Comparison of ENCODE assay signal across 20 cellular contexts in the genomic region with DNA sequence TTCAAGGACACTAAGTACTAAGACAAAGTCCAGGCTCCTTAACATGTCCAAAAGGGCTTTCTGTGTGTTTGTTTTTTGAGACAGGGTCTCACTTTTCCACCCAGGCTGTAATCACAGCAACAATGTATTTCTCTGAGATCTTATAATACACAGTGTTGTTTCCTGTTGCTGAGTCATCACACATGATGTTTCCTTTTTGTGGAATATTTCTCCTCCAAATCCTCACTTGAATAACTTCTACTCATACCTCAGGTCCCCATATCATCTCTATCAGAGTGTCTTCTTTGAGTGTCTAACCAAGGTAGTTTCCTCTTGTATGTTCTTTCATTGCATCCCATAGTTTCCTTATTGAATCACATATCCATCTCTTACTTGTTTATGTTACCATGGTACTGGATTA.
A peak's percentile ranks its signal among the peaks of the same experiment; 100 is the strongest.
DNase-seq lines count a peak whose midpoint lies in the region; ATAC-seq and TF ChIP-seq lines count a peak whose summit lies in the region.
"Had no signal": no experiment of that assay in that cellular context is flagged by ENCODE, and none has a peak within 500 bp of the region (broad histone marks: within the 10 kb centered on the region; RNA-seq: fewer than 3 reads in every experiment).

No MANE protein-coding gene starts in this region.

- ATAC-seq in SK-N-SH treated with all-trans-retinoic acid at 6 μM for 48 hours: peak; percentile 49
- ATAC-seq in GM19328 (IDR thresholded peaks at IDR 0.05; ENCODE audit: unreplicated experiment): no peak
- ATAC-seq: activated CD8-positive, alpha-beta T cell treated with anti-CD3 and anti-CD28 coated beads for 36 hours; gastroesophageal sphincter had no signal

- H3K9me3 Mint-ChIP-seq in activated T-helper 1 cell treated with anti-CD3 and anti-CD28 coated beads, Interleukin-12 subunit alpha, Interleukin-12 subunit beta, Interleukin-2, Interleukin-4 antibody, amounts not matched to agents 30 ng/mL and 10 ng/mL and 1 ng/mL, durations not matched to agents 14 hours and 24 hours and 36 hours: peaks cover 4% of the 10 kb centered on the region

- no peak overlapping the region for H3K4me3 ChIP-seq in skeletal muscle cell (ENCODE audit: low read depth, low read length)
- H3K4me3 ChIP-seq: gastroesophageal sphincter, tibial artery had no signal

- no peak overlapping the region for H3K27ac Mint-ChIP-seq in activated T-helper 1 cell treated with anti-CD3 and anti-CD28 coated beads, Interleukin-12 subunit alpha, Interleukin-12 subunit beta, Interleukin-2, Interleukin-4 antibody, amounts not matched to agents 30 ng/mL and 10 ng/mL and 1 ng/mL, durations not matched to agents 14 hours and 24 hours and 36 hours
- H3K27ac Mint-ChIP-seq: activated CD8-positive, alpha-beta T cell treated with anti-CD3 and anti-CD28 coated beads for 36 hours; CD8-positive, alpha-beta memory T cell; memory B cell; stimulated activated naive CD8-positive, alpha-beta T cell treated with anti-CD3 and anti-CD28 coated beads, Interleukin-15, Interleukin-2, amounts not matched to agents 100 ng/mL and 50 ng/mL, for 24 hours had no signal

- no peaks in the 10 kb centered on the region for H3K27me3 Mint-ChIP-seq in activated T-helper 1 cell treated with anti-CD3 and anti-CD28 coated beads, Interleukin-12 subunit alpha, Interleukin-12 subunit beta, Interleukin-2, Interleukin-4 antibody, amounts not matched to agents 30 ng/mL and 10 ng/mL and 1 ng/mL, durations not matched to agents 14 hours and 24 hours and 36 hours (ENCODE audit: insufficient read depth)
- H3K27me3 Mint-ChIP-seq: activated CD8-positive, alpha-beta T cell treated with anti-CD3 and anti-CD28 coated beads for 36 hours; CD8-positive, alpha-beta memory T cell; memory B cell; stimulated activated naive CD8-positive, alpha-beta T cell treated with anti-CD3 and anti-CD28 coated beads, Interleukin-15, Interleukin-2, amounts not matched to agents 100 ng/mL and 50 ng/mL, for 24 hours had no signal

- H3K4me3 Mint-ChIP-seq in activated T-helper 1 cell treated with anti-CD3 and anti-CD28 coated beads, Interleukin-12 subunit alpha, Interleukin-12 subunit beta, Interleukin-2, Interleukin-4 antibody, amounts not matched to agents 30 ng/mL and 10 ng/mL and 1 ng/mL, durations not matched to agents 14 hours and 24 hours and 36 hours: no peak overlapping the region
- H3K4me3 Mint-ChIP-seq: activated CD8-positive, alpha-beta T cell treated with anti-CD3 and anti-CD28 coated beads for 36 hours; CD8-positive, alpha-beta memory T cell; memory B cell; stimulated activated naive CD8-positive, alpha-beta T cell treated with anti-CD3 and anti-CD28 coated beads, Interleukin-15, Interleukin-2, amounts not matched to agents 100 ng/mL and 50 ng/mL, for 24 hours had no signal

- no peaks in the 10 kb centered on the region for H3K36me3 Mint-ChIP-seq in activated T-helper 1 cell treated with anti-CD3 and anti-CD28 coated beads, Interleukin-12 subunit alpha, Interleukin-12 subunit beta, Interleukin-2, Interleukin-4 antibody, amounts not matched to agents 30 ng/mL and 10 ng/mL and 1 ng/mL, durations not matched to agents 14 hours and 24 hours and 36 hours (ENCODE audit: low read depth)
- H3K36me3 Mint-ChIP-seq: CD8-positive, alpha-beta memory T cell; memory B cell had no signal

- intact Hi-C loops in activated T-helper 1 cell treated with anti-CD3 and anti-CD28 coated beads, Interleukin-12 subunit alpha, Interleukin-12 subunit beta, Interleukin-2, Interleukin-4 antibody, amounts not matched to agents 30 ng/mL and 10 ng/mL and 1 ng/mL, durations not matched to agents 14 hours and 24 hours and 36 hours (cut with micrococcal nuclease): no loop called here

- H3K4me1 Mint-ChIP-seq in activated T-helper 1 cell treated with anti-CD3 and anti-CD28 coated beads, Interleukin-12 subunit alpha, Interleukin-12 subunit beta, Interleukin-2, Interleukin-4 antibody, amounts not matched to agents 30 ng/mL and 10 ng/mL and 1 ng/mL, durations not matched to agents 14 hours and 24 hours and 36 hours (ENCODE audit: low read depth): no peaks in the 10 kb centered on the region
- H3K4me1 Mint-ChIP-seq: CD8-positive, alpha-beta memory T cell; memory B cell had no signal

- DNase-seq in HT1080 (ENCODE audit: low read depth): peak; percentile 71
- DNase-seq in fibroblast of peridontal ligament (ENCODE audit: extremely low read depth): peak; percentile 29
- peak; percentile 2 for DNase-seq in skeletal muscle cell (ENCODE audit: low read depth)
- no peak for DNase-seq in activated T-helper 1 cell treated with anti-CD3 and anti-CD28 coated beads, Interleukin-12 subunit alpha, Interleukin-12 subunit beta, Interleukin-2, Interleukin-4 antibody, amounts not matched to agents 30 ng/mL and 10 ng/mL and 1 ng/mL, durations not matched to agents 14 hours and 24 hours and 36 hours (ENCODE audit: low spot score)
- DNase-seq in DMS 273 treated with DMSO at 0.1 percent for 48 hours (lab: John Stamatoyannopoulos, UW): no peak
- DNase-seq: activated CD8-positive, alpha-beta T cell treated with anti-CD3 and anti-CD28 coated beads for 36 hours; amniotic stem cell; CD8-positive, alpha-beta memory T cell; central memory CD4-positive, alpha-beta T cell; DND-41; retina; stimulated activated CD4-positive, alpha-beta T cell treated with anti-CD3 and anti-CD28 coated beads, Interleukin-12 subunit alpha, Interleukin-12 subunit beta, amount 100 ng/mL, for 4 hours; stimulated activated CD4-positive, alpha-beta T cell treated with anti-CD3 and anti-CD28 coated beads, Interleukin-4, amount 100 ng/mL, for 4 hours; T1000; tibial artery had no signal

TF ChIP-seq in SK-N-SH treated with all-trans-retinoic acid at 6 μM for 48 hours, 23 proteins besides CTCF, POLR2A, EP300 and RAD21:
- no peak for TF ChIP-seq ESRRG (CRISPR knock-in tag; IDR thresholded peaks at IDR 0.05)
- TF ChIP-seq ZFP30 (CRISPR knock-in tag; IDR thresholded peaks at IDR 0.05): no peak
- TF ChIP-seq ZFP3 (CRISPR knock-in tag; IDR thresholded peaks at IDR 0.05): peak; percentile 46; the same call in 1 of the 2 replicates

Comparison
In these comparisons a context has a peak if more than half of its experiments do, and no peak if none do; other contexts are left out.
1. DNase-seq: peak in HT1080 (single experiment), fibroblast of peridontal ligament (single experiment) and skeletal muscle cell (single experiment); none in activated T-helper 1 cell treated with anti-CD3 and anti-CD28 coated beads, Interleukin-12 subunit alpha, Interleukin-12 subunit beta, Interleukin-2, Interleukin-4 antibody, amounts not matched to agents 30 ng/mL and 10 ng/mL and 1 ng/mL, durations not matched to agents 14 hours and 24 hours and 36 hours (single experiment) and DMS 273 treated with DMSO at 0.1 percent for 48 hours (single experiment).